Comparison of ENCODE assay signal across 9 cellular contexts in genomic region chr7:1669486-1669951, GRCh38. TPM values are rescaled to one million over a fixed set of nuclear protein-coding genes. Genes with fewer than 3 reads are reported as not detected.
DNase-seq lines count a peak whose midpoint lies in the region; ATAC-seq and TF ChIP-seq lines count a peak whose summit lies in the region.
"Had no signal": no experiment of that assay in that cellular context is flagged by ENCODE, and none has a peak within 500 bp of the region (broad histone marks: within the 10 kb centered on the region; RNA-seq: fewer than 3 reads in every experiment).

No MANE protein-coding gene starts in this region.

- WGBS in urinary bladder: 6% methylated on average over 27 of the region's 27 CpGs

- H3K36me3 Mint-ChIP-seq in activated naive CD8-positive, alpha-beta T cell treated with anti-CD3 and anti-CD28 coated beads, Interleukin-2, amount 10 ng/mL, durations not matched to agents 7 days and 5 days: no peaks in the 10 kb centered on the region
- H3K36me3 Mint-ChIP-seq in activated naive CD8-positive, alpha-beta T cell treated with anti-CD3 and anti-CD28 coated beads, Interleukin-2, amount 50 U/mL, for 24 hours (ENCODE audit: low read depth): no peaks in the 10 kb centered on the region
- H3K36me3 Mint-ChIP-seq in brain (no peaks in the 10 kb centered on the region), memory B cell (no peaks in the 10 kb centered on the region), glutamatergic neuron (ENCODE audit: unreplicated experiment) (no peaks in the 10 kb centered on the region)

- H3K4me3 ChIP-seq in urinary bladder (ENCODE audit: low read depth, low read length): peak overlapping the region; percentile 25

- no peak overlapping the region for H3K27ac Mint-ChIP-seq in activated naive CD8-positive, alpha-beta T cell treated with anti-CD3 and anti-CD28 coated beads, Interleukin-2, amount 10 ng/mL, durations not matched to agents 7 days and 5 days
- no peak overlapping the region for H3K27ac Mint-ChIP-seq in activated naive CD8-positive, alpha-beta T cell treated with anti-CD3 and anti-CD28 coated beads, Interleukin-2, amount 50 U/mL, for 24 hours
- H3K27ac Mint-ChIP-seq in brain: peak overlapping the region in 2 of 5 experiments; percentile 62 to 83
- H3K27ac Mint-ChIP-seq in memory B cell: no peak overlapping the region
- no peak overlapping the region for H3K27ac Mint-ChIP-seq in glutamatergic neuron (ENCODE audit: unreplicated experiment)
- H3K27ac Mint-ChIP-seq: activated B cell treated with CpG ODN at 0.5 μM for 24 hours had no signal

- DNase-seq in activated naive CD8-positive, alpha-beta T cell treated with anti-CD3 and anti-CD28 coated beads, Interleukin-2, amount 10 ng/mL, durations not matched to agents 7 days and 5 days: peak; percentile 36
- no peak for DNase-seq in activated naive CD8-positive, alpha-beta T cell treated with anti-CD3 and anti-CD28 coated beads, Interleukin-2, amount 50 U/mL, for 24 hours
- no peak for DNase-seq in memory B cell (ENCODE audit: low spot score in 2 of 2)
- no peak for DNase-seq in glutamatergic neuron
- DNase-seq in LoVo (ENCODE audit: low spot score): no peak
- DNase-seq in GM20000 (ENCODE audit: low spot score): no peak

- no peak overlapping the region for H3K27ac ChIP-seq in urinary bladder (ENCODE audit: low read depth)

- no peaks in the 10 kb centered on the region for H3K36me3 ChIP-seq in urinary bladder (ENCODE audit: insufficient read depth)

- no peak for TF ChIP-seq CTCF in brain (conservative IDR thresholded peaks at IDR 0.05)
- TF ChIP-seq CTCF in glutamatergic neuron (IDR thresholded peaks at IDR 0.05; ENCODE audit: partially characterized antibody, unreplicated experiment): no peak
- no peak for TF ChIP-seq CTCF in GM20000 (IDR thresholded peaks at IDR 0.05; ENCODE audit: extremely low read depth, missing control alignments)

- H3K27me3 Mint-ChIP-seq in activated naive CD8-positive, alpha-beta T cell treated with anti-CD3 and anti-CD28 coated beads, Interleukin-2, amount 10 ng/mL, durations not matched to agents 7 days and 5 days: peaks cover 34% of the 10 kb centered on the region
- peaks cover 44% of the 10 kb centered on the region for H3K27me3 Mint-ChIP-seq in activated naive CD8-positive, alpha-beta T cell treated with anti-CD3 and anti-CD28 coated beads, Interleukin-2, amount 50 U/mL, for 24 hours
- H3K27me3 Mint-ChIP-seq in brain (peaks cover 9% of the 10 kb centered on the region), memory B cell (peaks cover 14% of the 10 kb centered on the region), glutamatergic neuron (ENCODE audit: unreplicated experiment) (peaks cover 2% of the 10 kb centered on the region)

- no peak overlapping the region for H3K4me3 Mint-ChIP-seq in activated naive CD8-positive, alpha-beta T cell treated with anti-CD3 and anti-CD28 coated beads, Interleukin-2, amount 10 ng/mL, durations not matched to agents 7 days and 5 days
- no peak overlapping the region for H3K4me3 Mint-ChIP-seq in activated naive CD8-positive, alpha-beta T cell treated with anti-CD3 and anti-CD28 coated beads, Interleukin-2, amount 50 U/mL, for 24 hours
- H3K4me3 Mint-ChIP-seq in brain (peak overlapping the region in 4 of 5 experiments; percentile 41 to 76 (median 68)), memory B cell (peak overlapping the region; percentile 50), glutamatergic neuron (ENCODE audit: unreplicated experiment) (no peak overlapping the region)

- H3K4me1 ChIP-seq in urinary bladder (ENCODE audit: insufficient read depth): peaks cover 2% of the 10 kb centered on the region

- H3K9me3 Mint-ChIP-seq in activated naive CD8-positive, alpha-beta T cell treated with anti-CD3 and anti-CD28 coated beads, Interleukin-2, amount 10 ng/mL, durations not matched to agents 7 days and 5 days: no peaks in the 10 kb centered on the region
- H3K9me3 Mint-ChIP-seq in activated naive CD8-positive, alpha-beta T cell treated with anti-CD3 and anti-CD28 coated beads, Interleukin-2, amount 50 U/mL, for 24 hours: no peaks in the 10 kb centered on the region
- H3K9me3 Mint-ChIP-seq in brain (no peaks in the 10 kb centered on the region), memory B cell (no peaks in the 10 kb centered on the region), glutamatergic neuron (ENCODE audit: unreplicated experiment) (no peaks in the 10 kb centered on the region)
- H3K9me3 Mint-ChIP-seq: activated B cell treated with CpG ODN at 0.5 μM for 24 hours had no signal

- POLR2A ChIA-PET in activated naive CD8-positive, alpha-beta T cell treated with anti-CD3 and anti-CD28 coated beads, Interleukin-2, amount 10 ng/mL, durations not matched to agents 7 days and 5 days (lab: Charles Lee): no interaction called here

- ATAC-seq in activated naive CD8-positive, alpha-beta T cell treated with anti-CD3 and anti-CD28 coated beads, Interleukin-2, amount 10 ng/mL, durations not matched to agents 7 days and 5 days (ENCODE audit: low read depth): no peak
- ATAC-seq in activated naive CD8-positive, alpha-beta T cell treated with anti-CD3 and anti-CD28 coated beads, Interleukin-2, amount 50 U/mL, for 24 hours: no peak
- ATAC-seq in memory B cell (ENCODE audit: low read depth): no peak

- H3K4me1 Mint-ChIP-seq in activated naive CD8-positive, alpha-beta T cell treated with anti-CD3 and anti-CD28 coated beads, Interleukin-2, amount 10 ng/mL, durations not matched to agents 7 days and 5 days: peaks cover 1% of the 10 kb centered on the region
- peaks cover 3% of the 10 kb centered on the region for H3K4me1 Mint-ChIP-seq in activated naive CD8-positive, alpha-beta T cell treated with anti-CD3 and anti-CD28 coated beads, Interleukin-2, amount 50 U/mL, for 24 hours
- H3K4me1 Mint-ChIP-seq in brain (peaks cover 29% of the 10 kb centered on the region), memory B cell (peaks cover 6% of the 10 kb centered on the region), glutamatergic neuron (ENCODE audit: low read depth, unreplicated experiment) (peaks cover 5% of the 10 kb centered on the region)

RNA-seq across cellular contexts. Expression of gene ELFN1, which starts 0.6 kb away (rescaled TPM):
- not detected for total RNA-seq in activated naive CD8-positive, alpha-beta T cell treated with anti-CD3 and anti-CD28 coated beads, Interleukin-2, amount 10 ng/mL, durations not matched to agents 7 days and 5 days
- polyA plus RNA-seq in brain (ENCODE audit: insufficient read depth, low read depth, low replicate concordance) (1.2 TPM), urinary bladder (3.2 TPM)
- total RNA-seq in urinary bladder (2.5 TPM), glutamatergic neuron (ENCODE audit: unreplicated experiment) (40.0 TPM)
- total RNA-seq: activated B cell treated with CpG ODN at 0.5 μM for 24 hours had no signal

Comparison
In these comparisons a context has a peak if more than half of its experiments do, and no peak if none do; other contexts are left out.
1. H3K4me3 Mint-ChIP-seq: peak in brain (4 of 5) and memory B cell (single experiment); none in activated naive CD8-positive, alpha-beta T cell treated with anti-CD3 and anti-CD28 coated beads, Interleukin-2, amount 10 ng/mL, durations not matched to agents 7 days and 5 days (single experiment), activated naive CD8-positive, alpha-beta T cell treated with anti-CD3 and anti-CD28 coated beads, Interleukin-2, amount 50 U/mL, for 24 hours (single experiment) and glutamatergic neuron (single experiment).
2. RNA of gene ELFN1, which starts 0.6 kb away (total RNA-seq): 40.0 TPM in glutamatergic neuron (single experiment); 2.5 TPM in urinary bladder (single experiment) and not detected in activated naive CD8-positive, alpha-beta T cell treated with anti-CD3 and anti-CD28 coated beads, Interleukin-2, amount 10 ng/mL, durations not matched to agents 7 days and 5 days; every median in the first group is over 10 times any median in the second.